1 cellular context compared by ENCODE assay signal in genomic region chr11:46242961-46243795, GRCh38.
TF ChIP-seq lines count a peak whose summit lies in the region.

No MANE protein-coding gene starts in this region.

TF ChIP-seq in HepG2, 621 proteins besides CTCF, POLR2A, EP300 and RAD21 (continued from another document and continues in another):
- TF ChIP-seq ZNF710 (CRISPR knock-in tag; IDR thresholded peaks at IDR 0.05; ENCODE audit: borderline replicate concordance), result no peak
- TF ChIP-seq TCF7L2 (IDR thresholded peaks at IDR 0.05; ENCODE audit: low read depth, low read length), result no peak
- TF ChIP-seq ETV6 (CRISPR knock-in tag; conservative IDR thresholded peaks at IDR 0.05), result 0 out of 2 replicates have a peak, but pooled peaks have one; percentile 48
- 0 out of 2 replicates have a peak, but pooled peaks have one; percentile 58 for TF ChIP-seq ZNF546 (CRISPR knock-in tag; conservative IDR thresholded peaks at IDR 0.05)
- no peak for TF ChIP-seq LBX2 (CRISPR knock-in tag; IDR thresholded peaks at IDR 0.05; ENCODE audit: borderline replicate concordance)
- no peak for TF ChIP-seq NPAS2 (CRISPR knock-in tag; IDR thresholded peaks at IDR 0.05; ENCODE audit: borderline replicate concordance)
- no peak for TF ChIP-seq CSRNP2 (CRISPR knock-in tag; conservative IDR thresholded peaks at IDR 0.05; ENCODE audit: low read depth)
- 0 out of 2 replicates have a peak, but pooled peaks have one; percentile 20 for TF ChIP-seq ZBTB14 (CRISPR knock-in tag; IDR thresholded peaks at IDR 0.05)
- TF ChIP-seq TRIM24 (CRISPR knock-in tag; IDR thresholded peaks at IDR 0.05), result no peak
- no peak for TF ChIP-seq MIXL1 (CRISPR knock-in tag; IDR thresholded peaks at IDR 0.05)
- TF ChIP-seq ZNF343 (CRISPR knock-in tag; IDR thresholded peaks at IDR 0.05), result peak; percentile 93; the same call in 1 of the 2 replicates
- 0 out of 2 replicates have a peak, but pooled peaks have one; percentile 71 for TF ChIP-seq ZSCAN20 (CRISPR knock-in tag; IDR thresholded peaks at IDR 0.05; ENCODE audit: borderline replicate concordance)
- TF ChIP-seq REST (IDR thresholded peaks at IDR 0.05; ENCODE audit: borderline replicate concordance in 1 of 2, low read depth in 1 of 2, low read length in 2 of 2), result peak in 1 of 2 experiments; percentile 47; a peak in 1 of 4 replicates
- no peak for TF ChIP-seq SETDB1 (CRISPR knock-in tag; IDR thresholded peaks at IDR 0.05; ENCODE audit: borderline replicate concordance)
- 0 out of 2 replicates have a peak, but pooled peaks have one; percentile 35 for TF ChIP-seq CHCHD3 (CRISPR knock-in tag; IDR thresholded peaks at IDR 0.05)
- peak; percentile 100 for TF ChIP-seq DDIT3 (CRISPR knock-in tag; IDR thresholded peaks at IDR 0.05)
- 0 out of 2 replicates have a peak, but pooled peaks have one; percentile 53 for TF ChIP-seq CREB3 (CRISPR knock-in tag; IDR thresholded peaks at IDR 0.05)
- TF ChIP-seq NFE2 (CRISPR knock-in tag; IDR thresholded peaks at IDR 0.05), result no peak
- no peak for TF ChIP-seq RORA (CRISPR knock-in tag; IDR thresholded peaks at IDR 0.05)
- TF ChIP-seq CBX2 (IDR thresholded peaks at IDR 0.05; ENCODE audit: low read depth, low read length), result no peak
- no peak for TF ChIP-seq CBX2 (CRISPR knock-in tag; IDR thresholded peaks at IDR 0.05; ENCODE audit: low read depth)
- TF ChIP-seq TAF15 (IDR thresholded peaks at IDR 0.05; ENCODE audit: low read depth, low read length, poor library complexity, severe bottlenecking), result no peak
- no peak for TF ChIP-seq PCBP1 (IDR thresholded peaks at IDR 0.05; ENCODE audit: borderline replicate concordance, low read depth, low read length)
- TF ChIP-seq FOXA1 (IDR thresholded peaks at IDR 0.05), result no peak
- peak; percentile 66 for TF ChIP-seq FOXA1 (CRISPR knock-in tag; IDR thresholded peaks at IDR 0.05)
- TF ChIP-seq HMGXB4 (CRISPR knock-in tag; IDR thresholded peaks at IDR 0.05; ENCODE audit: borderline replicate concordance in 1 of 2, low read depth in 1 of 2), result peak; percentile 31 to 77; a peak in 2 of 4 replicates
- no peak for TF ChIP-seq SMAD1 (CRISPR knock-in tag; IDR thresholded peaks at IDR 0.05; ENCODE audit: borderline replicate concordance, low read depth)
- TF ChIP-seq RARA (CRISPR knock-in tag; IDR thresholded peaks at IDR 0.05), result no peak
- TF ChIP-seq ZSCAN25 (CRISPR knock-in tag; IDR thresholded peaks at IDR 0.05), result no peak
- no peak; the same call in 1 of the 2 replicates for TF ChIP-seq GFI1 (CRISPR knock-in tag; IDR thresholded peaks at IDR 0.05; ENCODE audit: borderline replicate concordance)
- no peak for TF ChIP-seq ZNF672 (CRISPR knock-in tag; IDR thresholded peaks at IDR 0.05)
- 0 out of 2 replicates have a peak, but pooled peaks have one; percentile 6 for TF ChIP-seq ZNF644 (CRISPR knock-in tag; IDR thresholded peaks at IDR 0.05; ENCODE audit: low read depth)
- TF ChIP-seq MNT (IDR thresholded peaks at IDR 0.05), result no peak
- TF ChIP-seq FOXK1 (CRISPR knock-in tag; IDR thresholded peaks at IDR 0.05; ENCODE audit: borderline replicate concordance, low read depth), result peak; percentile 41; the same call in 1 of the 2 replicates
- TF ChIP-seq ZNF20 (CRISPR knock-in tag; IDR thresholded peaks at IDR 0.05), result 0 out of 2 replicates have a peak, but pooled peaks have one; percentile 71
- no peak for TF ChIP-seq AGO2 (optimal IDR thresholded peaks at IDR 0.05; ENCODE audit: low read depth, low read length)
- 0 out of 2 replicates have a peak, but pooled peaks have one; percentile 66 for TF ChIP-seq SMAD3 (CRISPR knock-in tag; IDR thresholded peaks at IDR 0.05)
- TF ChIP-seq FOXC1 (CRISPR knock-in tag; IDR thresholded peaks at IDR 0.05; ENCODE audit: borderline replicate concordance), result no peak
- TF ChIP-seq MAFF (IDR thresholded peaks at IDR 0.05; ENCODE audit: low read depth, low read length), result no peak
- no peak for TF ChIP-seq DR1 (CRISPR knock-in tag; IDR thresholded peaks at IDR 0.05)
- peak; percentile 91 for TF ChIP-seq ZFY (CRISPR knock-in tag; IDR thresholded peaks at IDR 0.05)
- TF ChIP-seq ZNF24 (IDR thresholded peaks at IDR 0.05), result no peak
- TF ChIP-seq ARNT (IDR thresholded peaks at IDR 0.05), result no peak
- no peak for TF ChIP-seq SNAPC5 (CRISPR knock-in tag; IDR thresholded peaks at IDR 0.05; ENCODE audit: borderline replicate concordance)
- no peak; the same call in 1 of the 2 replicates for TF ChIP-seq PAF1 (CRISPR knock-in tag; IDR thresholded peaks at IDR 0.05)
- peak; percentile 79 for TF ChIP-seq TBX2 (CRISPR knock-in tag; IDR thresholded peaks at IDR 0.05; ENCODE audit: borderline replicate concordance)
- TF ChIP-seq HNRNPK (IDR thresholded peaks at IDR 0.05; ENCODE audit: low read depth, low read length, poor library complexity, severe bottlenecking), result no peak
- TF ChIP-seq SALL1 (CRISPR knock-in tag; IDR thresholded peaks at IDR 0.05), result peak; percentile 84
- no peak for TF ChIP-seq ZBTB49 (CRISPR knock-in tag; IDR thresholded peaks at IDR 0.05; ENCODE audit: borderline replicate concordance)
- no peak for TF ChIP-seq KAT2B (IDR thresholded peaks at IDR 0.05; ENCODE audit: borderline replicate concordance, low read depth, low read length)
- TF ChIP-seq MEIS1 (CRISPR knock-in tag; IDR thresholded peaks at IDR 0.05; ENCODE audit: borderline replicate concordance), result peak; percentile 79; the same call in 1 of the 2 replicates
